12 cellular contexts compared by ENCODE assay signal in the genomic region with DNA sequence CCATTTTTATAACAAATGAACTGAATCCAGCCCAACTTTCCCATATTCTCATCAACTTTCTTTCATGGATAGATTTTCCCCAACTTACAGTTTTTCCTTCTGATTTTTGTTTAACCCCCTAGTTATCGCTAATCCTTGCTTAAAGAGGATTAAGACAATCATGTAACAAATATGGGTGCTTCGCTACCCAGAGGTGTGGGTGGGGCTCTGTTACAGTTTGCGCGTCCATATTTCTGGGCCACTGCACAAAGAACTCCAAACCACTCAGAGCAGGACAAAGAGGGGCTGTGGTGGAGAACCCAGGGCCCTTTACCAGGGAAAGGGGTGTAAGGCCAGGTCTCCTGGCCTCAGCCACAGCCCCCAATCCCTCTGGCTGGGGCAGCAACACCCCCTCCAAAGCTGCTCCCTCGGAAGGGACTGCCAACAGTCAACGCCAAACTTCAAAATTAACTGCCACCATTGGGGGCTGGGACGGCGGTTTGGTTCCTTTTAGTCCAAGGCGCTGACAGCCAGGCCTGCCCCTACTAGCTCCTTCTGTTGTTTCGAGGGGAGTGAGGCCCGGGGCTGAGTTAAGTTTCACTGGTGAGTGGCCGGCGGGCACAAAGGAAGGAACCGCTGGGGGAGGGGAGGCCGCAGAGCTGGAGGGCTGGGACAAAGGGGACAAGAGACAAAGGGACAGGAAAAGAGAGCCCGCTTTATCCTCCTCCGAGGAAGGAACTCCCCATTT. TPM values are rescaled to one million over a fixed set of nuclear protein-coding genes. Genes with fewer than 3 reads are reported as not detected.
DNase-seq lines count a peak whose midpoint lies in the region; ATAC-seq and TF ChIP-seq lines count a peak whose summit lies in the region.
"Had no signal": no experiment of that assay in that cellular context is flagged by ENCODE, and none has a peak within 500 bp of the region (broad histone marks: within the 10 kb centered on the region; RNA-seq: fewer than 3 reads in every experiment).

No MANE protein-coding gene starts in this region.

- TF ChIP-seq CTCF in hepatocyte (IDR thresholded peaks at IDR 0.05; ENCODE audit: poor library complexity) (no peak), parathyroid adenoma (IDR thresholded peaks at IDR 0.05) (no peak)

- H3K27ac ChIP-seq in hepatocyte: peak overlapping the region; percentile 81
- H3K27ac ChIP-seq in parathyroid adenoma: peak overlapping the region; percentile 68
- no peak overlapping the region for H3K27ac ChIP-seq in Karpas-422 (ENCODE audit: low read length)
- H3K27ac ChIP-seq: upper lobe of right lung had no signal

- H3K4me1 ChIP-seq in hepatocyte (ENCODE audit: insufficient read depth) (peaks cover 32% of the 10 kb centered on the region), parathyroid adenoma (peaks cover 24% of the 10 kb centered on the region), Karpas-422 (ENCODE audit: low read length) (peaks cover 7% of the 10 kb centered on the region)

- no peaks in the 10 kb centered on the region for H3K36me3 ChIP-seq in hepatocyte (replicated peaks; ENCODE audit: insufficient read depth, low read depth)
- H3K36me3 ChIP-seq in parathyroid adenoma (ENCODE audit: control insufficient read depth, insufficient read depth, low read length): no peaks in the 10 kb centered on the region
- H3K36me3 ChIP-seq in Karpas-422 (ENCODE audit: insufficient read depth, low read length): no peaks in the 10 kb centered on the region
- H3K36me3 ChIP-seq: upper lobe of right lung had no signal

- H4K20me1 ChIP-seq in hepatocyte (ENCODE audit: insufficient read depth, poor library complexity, severe bottlenecking) (peaks cover 50% of the 10 kb centered on the region), Karpas-422 (ENCODE audit: insufficient read depth, low read depth, low read length) (no peaks in the 10 kb centered on the region)

- no peak for ATAC-seq in HG03439 (IDR thresholded peaks at IDR 0.05; ENCODE audit: unreplicated experiment)
- ATAC-seq in HG03139 (IDR thresholded peaks at IDR 0.05; ENCODE audit: unreplicated experiment): no peak
- ATAC-seq: upper lobe of right lung had no signal

- peaks cover 97% of the 10 kb centered on the region for H3K79me2 ChIP-seq in hepatocyte
- H3K79me2 ChIP-seq in parathyroid adenoma: peaks cover 2% of the 10 kb centered on the region
- H3K79me2 ChIP-seq in Karpas-422 (ENCODE audit: low read length): no peaks in the 10 kb centered on the region

- H3K9me2 ChIP-seq in hepatocyte (replicated peaks; ENCODE audit: insufficient read depth) (no peaks in the 10 kb centered on the region), Karpas-422 (replicated peaks; ENCODE audit: insufficient read depth, low read length) (no peaks in the 10 kb centered on the region)

- H3K4me3 ChIP-seq in GM08714 (ENCODE audit: low read length) (peak overlapping the region; percentile 13; the same call in 1 of the 2 replicates), hepatocyte (no peak overlapping the region), parathyroid adenoma (ENCODE audit: low read depth, low read length) (no peak overlapping the region), Karpas-422 (ENCODE audit: low read length) (no peak overlapping the region)
- H3K4me3 ChIP-seq: upper lobe of right lung had no signal

- H3K4me2 ChIP-seq in hepatocyte (peak overlapping the region; percentile 49), parathyroid adenoma (ENCODE audit: low read length) (no peak overlapping the region), Karpas-422 (ENCODE audit: low read depth, low read length, poor library complexity, severe bottlenecking) (no peak overlapping the region)

- DNase-seq in Kasumi-1 (lab: John Stamatoyannopoulos, UW) (peak; percentile 76 to 81), hepatocyte (ENCODE audit: low spot score) (no peak), Karpas-422 (no peak), NCI-H446 (lab: John Stamatoyannopoulos, UW) (no peak)
- DNase-seq: activated T-cell treated with anti-CD3 and anti-CD28 coated beads, Interleukin-2, amount 50 U/mL, for 1 hour; Calu3; NCI-H2029 treated with DMSO at 0.1 percent for 48 hours; upper lobe of right lung had no signal

- WGBS in hepatocyte (ENCODE audit: low lambda C conversion rate, missing lambda C conversion rate): 49% methylated on average over 13 of the region's 17 CpGs

- H3K27me3 ChIP-seq in hepatocyte (no peaks in the 10 kb centered on the region), parathyroid adenoma (ENCODE audit: control insufficient read depth, insufficient read depth, low read length) (no peaks in the 10 kb centered on the region), Karpas-422 (ENCODE audit: low read length) (no peaks in the 10 kb centered on the region)
- H3K27me3 ChIP-seq: upper lobe of right lung had no signal

- H3K9me3 ChIP-seq in hepatocyte (ENCODE audit: low read depth) (no peaks in the 10 kb centered on the region), parathyroid adenoma (ENCODE audit: control insufficient read depth, low read length) (no peaks in the 10 kb centered on the region), Karpas-422 (ENCODE audit: low read length) (no peaks in the 10 kb centered on the region)
- H3K9me3 ChIP-seq: upper lobe of right lung had no signal

- H2AFZ ChIP-seq in hepatocyte (peak overlapping the region; percentile 31), parathyroid adenoma (no peak overlapping the region), Karpas-422 (ENCODE audit: low read length) (no peak overlapping the region)

- H3K9ac ChIP-seq in parathyroid adenoma (no peak overlapping the region), Karpas-422 (ENCODE audit: low read length) (no peak overlapping the region)

RNA-seq across cellular contexts. Expression of a gene that starts 27.9 kb away (rescaled TPM):
- total RNA-seq in hepatocyte: 27.1 and 47.2 TPM in 2 replicates
- polyA plus RNA-seq in hepatocyte: 23.8 and 25.8 TPM in 2 replicates
- total RNA-seq in Karpas-422 (2014; rRNA removed; shearing (Covaris generic); ENCODE audit: low replicate concordance): 2.4 and 4.7 TPM in 2 replicates

Comparison
In these comparisons a context has a peak if more than half of its experiments do, and no peak if none do; other contexts are left out.
1. DNase-seq: peak in Kasumi-1 (2 of 2); none in hepatocyte (single experiment), Karpas-422 (single experiment) and NCI-H446 (0 of 2).